ENCODE assay signal across 10 cellular contexts in the genomic region with DNA sequence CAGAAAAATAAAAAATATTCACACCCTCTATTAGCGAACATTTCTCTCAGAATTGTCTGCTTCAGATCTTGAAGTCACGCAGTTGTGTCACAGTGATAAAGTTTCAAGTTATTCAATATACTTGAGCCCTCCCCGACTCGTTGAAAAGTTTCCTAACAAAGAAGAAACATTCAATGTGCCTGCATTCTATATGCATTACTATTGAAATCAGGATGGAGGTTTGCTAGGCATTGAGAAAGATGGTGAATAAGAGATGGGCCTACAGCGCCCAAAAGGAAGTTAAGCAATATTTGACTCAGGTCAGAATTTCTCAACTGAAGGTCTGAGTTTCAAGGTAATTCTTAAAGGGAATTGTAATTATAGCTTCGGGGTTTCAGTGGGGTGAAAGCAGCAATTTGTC. TPM values are rescaled to one million over a fixed set of nuclear protein-coding genes. Genes with fewer than 3 reads are reported as not detected.
DNase-seq lines count a peak whose midpoint lies in the region; ATAC-seq, FAIRE-seq and TF ChIP-seq lines count a peak whose summit lies in the region.
"Had no signal": no experiment of that assay in that cellular context is flagged by ENCODE, and none has a peak within 500 bp of the region (broad histone marks: within the 10 kb centered on the region; RNA-seq: fewer than 3 reads in every experiment).

No MANE protein-coding gene starts in this region.

- no peaks in the 10 kb centered on the region for H3K79me2 ChIP-seq in HepG2 (ENCODE audit: insufficient read depth, low read length)

- TF ChIP-seq EP300 in HepG2 (IDR thresholded peaks at IDR 0.05; ENCODE audit: low read depth in 2 of 2, low read length in 2 of 2) (no peak), HepG2 (CRISPR knock-in tag; IDR thresholded peaks at IDR 0.05; ENCODE audit: borderline replicate concordance) (no peak)

- H2AFZ ChIP-seq in HepG2 (ENCODE audit: low read length) = no peak overlapping the region

- no peak for ATAC-seq in Right ventricle myocardium inferior
- peak; percentile 48; the same call in 2 of the 3 replicates for ATAC-seq in HepG2
- no peak for ATAC-seq in HG03378 (IDR thresholded peaks at IDR 0.05; ENCODE audit: unreplicated experiment)
- ATAC-seq in GM21576 (IDR thresholded peaks at IDR 0.05; ENCODE audit: unreplicated experiment) = no peak
- ATAC-seq in GM21390 (IDR thresholded peaks at IDR 0.05; ENCODE audit: unreplicated experiment) = no peak
- ATAC-seq: activated CD4-positive, alpha-beta T cell treated with anti-CD3 and anti-CD28 coated beads for 36 hours had no signal

- TF ChIP-seq POLR2A in HepG2 (IDR thresholded peaks at IDR 0.05; ENCODE audit: insufficient read depth in 1 of 2, low read depth in 2 of 2, low read length in 2 of 2) = no peak

- DNase-seq in left ventricle myocardium inferior = no peak
- DNase-seq in Right ventricle myocardium inferior (ENCODE audit: missing footprints) = no peak
- peak; percentile 86 for DNase-seq in amniotic epithelial cell (ENCODE audit: low read depth)
- DNase-seq in HepG2 (ENCODE audit: low spot score) = peak; percentile 8
- no peak for DNase-seq in activated effector memory CD4-positive, alpha-beta T cell treated with anti-CD3 and anti-CD28 coated beads, Interleukin-2, amount 50 U/mL, for 16 hours
- DNase-seq: activated CD4-positive, alpha-beta T cell treated with anti-CD3 and anti-CD28 coated beads for 36 hours had no signal

- BruUV-seq in HepG2 (replicated peaks; lab: Mats Ljungman, UMichigan) = no TSS peak

- H3K4me3 ChIP-seq in left ventricle myocardium inferior (no peak overlapping the region), HepG2 (replicated peaks in 1 of 3; ENCODE audit: insufficient read depth in 1 of 3, low read depth in 2 of 3, low read length in 3 of 3) (peak overlapping the region in 1 of 3 experiments; percentile 21; a peak in 1 of 6 replicates)

- TF ChIP-seq CTCF in left ventricle myocardium inferior (IDR thresholded peaks at IDR 0.05; ENCODE audit: borderline replicate concordance) (no peak), HepG2 (CRISPR knock-in tag; IDR thresholded peaks at IDR 0.05) (no peak)

- 19% methylated on average over 6 of the region's 6 CpGs for WGBS in HepG2 (ENCODE audit: low lambda C conversion rate)

- intact Hi-C loops in left ventricle myocardium inferior (cut with micrococcal nuclease) = loop anchor here (10.0 kb wide), 1 partner anchor 86 kb away; no protein-coding TSS in a partner anchor
- intact Hi-C loops in Right ventricle myocardium inferior (cut with DNase I) = loop anchor here (2.0 to 10.0 kb wide), 2 partner anchors 90 to 684 kb away; a partner anchor contains a TSS
- intact Hi-C loops in HepG2 (cut with micrococcal nuclease; ENCODE audit: unreplicated experiment) = loop anchor here (1.0 to 2.0 kb wide), 3 partner anchors 30 to 373 kb away; a partner anchor contains a TSS

- H3K4me2 ChIP-seq in HepG2 (ENCODE audit: low read depth, low read length) = peak overlapping the region; percentile 45

- H4K20me1 ChIP-seq in HepG2 (ENCODE audit: insufficient read depth, low read length) = no peaks in the 10 kb centered on the region

- peaks cover 8% of the 10 kb centered on the region for H3K4me1 ChIP-seq in left ventricle myocardium inferior
- peaks cover 10% of the 10 kb centered on the region for H3K4me1 ChIP-seq in HepG2 (ENCODE audit: insufficient read depth, low read length)

- peak overlapping the region; percentile 66 for H3K27ac ChIP-seq in left ventricle myocardium inferior (replicated peaks)
- H3K27ac ChIP-seq in HepG2 (ENCODE audit: extremely low read length, insufficient read depth, low read length) = no peak overlapping the region
- H3K27ac ChIP-seq: C4-2B had no signal

- no peak overlapping the region for H3K9ac ChIP-seq in HepG2 (ENCODE audit: insufficient read depth, low read depth, low read length)

- TF ChIP-seq RAD21 in HepG2 (CRISPR knock-in tag; IDR thresholded peaks at IDR 0.05) = no peak

- H3K27me3 ChIP-seq in left ventricle myocardium inferior (ENCODE audit: low read depth) (no peaks in the 10 kb centered on the region), HepG2 (ENCODE audit: control insufficient read depth in 1 of 2, insufficient read depth in 2 of 2, low read length in 2 of 2) (no peaks in the 10 kb centered on the region)

- H3K36me3 ChIP-seq in left ventricle myocardium inferior (peaks cover 16% of the 10 kb centered on the region), HepG2 (replicated peaks in 1 of 2; ENCODE audit: control insufficient read depth in 1 of 2, insufficient read depth in 2 of 2, low read length in 2 of 2) (no peaks in the 10 kb centered on the region)

- no peaks in the 10 kb centered on the region for H3K9me3 ChIP-seq in left ventricle myocardium inferior (replicated peaks)
- no peaks in the 10 kb centered on the region for H3K9me3 ChIP-seq in HepG2 (ENCODE audit: low read length)

- POLR2A ChIA-PET in HepG2 (lab: Yijun Ruan, JAX) = no interaction called here

- no peak for FAIRE-seq in HepG2 (lab: Jason Lieb, UNC)

- CTCF ChIA-PET in HepG2 (lab: Yijun Ruan, JAX; ENCODE audit: low intra/inter-chr PET ratio, low total read pairs) = interaction anchor here (1.5 to 1.6 kb wide), 2 partner anchors 89 to 92 kb away, joined by 3 to 8 read pairs; no protein-coding TSS in a partner anchor

- in situ Hi-C loops in HepG2 (cut with HindIII; ENCODE audit: extremely low pct_ligation_motif_present, low pct_unique_long_range_greater_than_20kb) = no loop called here

TF ChIP-seq in HepG2, 621 proteins besides CTCF, POLR2A, EP300 and RAD21:
- TF ChIP-seq CEBPG (CRISPR knock-in tag; IDR thresholded peaks at IDR 0.05) (peak; percentile 76), CEBPB (IDR thresholded peaks at IDR 0.05; ENCODE audit: borderline replicate concordance, low read depth, low read length) (peak; percentile 77), KDM6A (CRISPR knock-in tag; IDR thresholded peaks at IDR 0.05; ENCODE audit: low read depth) (no peak), GATAD2A (CRISPR knock-in tag; IDR thresholded peaks at IDR 0.05) (0 out of 2 replicates have a peak, but pooled peaks have one; percentile 35), POLR2G (IDR thresholded peaks at IDR 0.05; ENCODE audit: low read depth, low read length) (no peak)
TF ChIP-seq in HepG2: peak in this region for 3.

RNA-seq across cellular contexts. Expression of a gene that starts 6.1 kb away (rescaled TPM):
- total RNA-seq in left ventricle myocardium inferior (7.9 TPM), Right ventricle myocardium inferior (6.4 TPM), HepG2 (2016; rRNA removed; fragmentation: Illumina TruSeq; extraction: Trizol) (0.97 and 1.5 TPM in 2 replicates)
- total RNA-seq in HepG2 (2016; cell fraction: cytosol; rRNA removed; fragmentation: Illumina TruSeq; extraction: Trizol; ENCODE audit: low read depth) = 1.1 and 1.8 TPM in 2 replicates
- total RNA-seq in HepG2 (2016; cell fraction: insoluble cytoplasmic fraction; rRNA removed; fragmentation: Illumina TruSeq; extraction: Trizol) = 1.3 TPM in 2 replicates
- total RNA-seq in HepG2 (2016; cell fraction: membrane; rRNA removed; fragmentation: Illumina TruSeq; extraction: Trizol) = 1.4 and 1.6 TPM in 2 replicates
- 0.81 and 1.1 TPM in 2 replicates for total RNA-seq in HepG2 (2016; cell fraction: nucleus; rRNA removed; fragmentation: Illumina TruSeq; extraction: Trizol)
- polyA plus RNA-seq in HepG2 (2011; rRNA removed) = 0.51 and 0.61 TPM in 2 replicates
- polyA plus RNA-seq in HepG2 (2011; cell fraction: cytosol; rRNA removed) = 0.17 and 0.24 TPM in 2 replicates
- 0.48 and 0.66 TPM in 2 replicates for polyA plus RNA-seq in HepG2 (2011; cell fraction: nucleus; rRNA removed)
- polyA plus RNA-seq in HepG2 (2012) = 0.45 and 0.56 TPM in 2 replicates
- 0.11 and 0.14 TPM in 2 replicates for polyA plus RNA-seq in HepG2 (2016; cell fraction: cytosol; fragmentation: Illumina TruSeq; extraction: Trizol; ENCODE audit: low read depth)
- 0.73 and 0.97 TPM in 2 replicates for polyA plus RNA-seq in HepG2 (2016; cell fraction: insoluble cytoplasmic fraction; fragmentation: Illumina TruSeq; extraction: Trizol; ENCODE audit: low read depth)
- 0.19 and 0.39 TPM in 2 replicates for polyA plus RNA-seq in HepG2 (2016; cell fraction: membrane; fragmentation: Illumina TruSeq; extraction: Trizol; ENCODE audit: low read depth)
- 0.93 and 2.3 TPM in 2 replicates for polyA plus RNA-seq in HepG2 (2016; cell fraction: nucleus; fragmentation: Illumina TruSeq; extraction: Trizol; ENCODE audit: insufficient read depth, low read depth)
- 2.2 TPM in 1 of 2 replicates, not detected in the other for polyA minus RNA-seq in HepG2 (2011; rRNA and poly(A)+ RNA removed; ENCODE audit: low replicate concordance)
- 0.26 and 0.49 TPM in 2 replicates for polyA minus RNA-seq in HepG2 (2011; cell fraction: cytosol; rRNA and poly(A)+ RNA removed)
- 0.77 and 2.2 TPM in 2 replicates for polyA minus RNA-seq in HepG2 (2011; cell fraction: nucleus; rRNA and poly(A)+ RNA removed)

RNA-seq across cellular contexts. Expression of a gene that starts 29.9 kb away (rescaled TPM):
- total RNA-seq in left ventricle myocardium inferior (22.2 TPM), Right ventricle myocardium inferior (20.7 TPM), HepG2 (2016; rRNA removed; fragmentation: Illumina TruSeq; extraction: Trizol) (23.1 and 31.2 TPM in 2 replicates)
- total RNA-seq in HepG2 (2016; cell fraction: cytosol; rRNA removed; fragmentation: Illumina TruSeq; extraction: Trizol; ENCODE audit: low read depth) = 5.2 and 5.7 TPM in 2 replicates
- total RNA-seq in HepG2 (2016; cell fraction: insoluble cytoplasmic fraction; rRNA removed; fragmentation: Illumina TruSeq; extraction: Trizol) = 23.1 and 33.7 TPM in 2 replicates
- 9.9 and 14.7 TPM in 2 replicates for total RNA-seq in HepG2 (2016; cell fraction: membrane; rRNA removed; fragmentation: Illumina TruSeq; extraction: Trizol)
- total RNA-seq in HepG2 (2016; cell fraction: nucleus; rRNA removed; fragmentation: Illumina TruSeq; extraction: Trizol) = 8.6 and 10.6 TPM in 2 replicates
- polyA plus RNA-seq in HepG2 (2011; rRNA removed) = 8.6 and 10.5 TPM in 2 replicates
- 6.1 and 10.2 TPM in 2 replicates for polyA plus RNA-seq in HepG2 (2011; cell fraction: cytosol; rRNA removed)
- polyA plus RNA-seq in HepG2 (2011; cell fraction: nucleus; rRNA removed) = 2.2 and 2.9 TPM in 2 replicates
- 12.1 and 12.3 TPM in 2 replicates for polyA plus RNA-seq in HepG2 (2012)
- polyA plus RNA-seq in HepG2 (2016; cell fraction: cytosol; fragmentation: Illumina TruSeq; extraction: Trizol; ENCODE audit: low read depth) = 5.3 and 6.9 TPM in 2 replicates
- 31.8 and 35.2 TPM in 2 replicates for polyA plus RNA-seq in HepG2 (2016; cell fraction: insoluble cytoplasmic fraction; fragmentation: Illumina TruSeq; extraction: Trizol; ENCODE audit: low read depth)
- 9.8 and 10.7 TPM in 2 replicates for polyA plus RNA-seq in HepG2 (2016; cell fraction: membrane; fragmentation: Illumina TruSeq; extraction: Trizol; ENCODE audit: low read depth)
- polyA plus RNA-seq in HepG2 (2016; cell fraction: nucleus; fragmentation: Illumina TruSeq; extraction: Trizol; ENCODE audit: insufficient read depth, low read depth) = 15.4 and 15.8 TPM in 2 replicates
- polyA minus RNA-seq in HepG2 (2011; rRNA and poly(A)+ RNA removed; ENCODE audit: low replicate concordance) = 2.7 and 14.6 TPM in 2 replicates
- polyA minus RNA-seq in HepG2 (2011; cell fraction: cytosol; rRNA and poly(A)+ RNA removed) = 6.7 and 10.1 TPM in 2 replicates
- polyA minus RNA-seq in HepG2 (2011; cell fraction: nucleus; rRNA and poly(A)+ RNA removed) = 3.1 and 4.6 TPM in 2 replicates

Comparison
In these comparisons a context has a peak if more than half of its experiments do, and no peak if none do; other contexts are left out.
1. DNase-seq: peak in amniotic epithelial cell (single experiment) and HepG2 (single experiment); none in left ventricle myocardium inferior (single experiment), Right ventricle myocardium inferior (single experiment) and activated effector memory CD4-positive, alpha-beta T cell treated with anti-CD3 and anti-CD28 coated beads, Interleukin-2, amount 50 U/mL, for 16 hours (single experiment).